8 cellular contexts compared by ENCODE assay signal in the genomic region with DNA sequence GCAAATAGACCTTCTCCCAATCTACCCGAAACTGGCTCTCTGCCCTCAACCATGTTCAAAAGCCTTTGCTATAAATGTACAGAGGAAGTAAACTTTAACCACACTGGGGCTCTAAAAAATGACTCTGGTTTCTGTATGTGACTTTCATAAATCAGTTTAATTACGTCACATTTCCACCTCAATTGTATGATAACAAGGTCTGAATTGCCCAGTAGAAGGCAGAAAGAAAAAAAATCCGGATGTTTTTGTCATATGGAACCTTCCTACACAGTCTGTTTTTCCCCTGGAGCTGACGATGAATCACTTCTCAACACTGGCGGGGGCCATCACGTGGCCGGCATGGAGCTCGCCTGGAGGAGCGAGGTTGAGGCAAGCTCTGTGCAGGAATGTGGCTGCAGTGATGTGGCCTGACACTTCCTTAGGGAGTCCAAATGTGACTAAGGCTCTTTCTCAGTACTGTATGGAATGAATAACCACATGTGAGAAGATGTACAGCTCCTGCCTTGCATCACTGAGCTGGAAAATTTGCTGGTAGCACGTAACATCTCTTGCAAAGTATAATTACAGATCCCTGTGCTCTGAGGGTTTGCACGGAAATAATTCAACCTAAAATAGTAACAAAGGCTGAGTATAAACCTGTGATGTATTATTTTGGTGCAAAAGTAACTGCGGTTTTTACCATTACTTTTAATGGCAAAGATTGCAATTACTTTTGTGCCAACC. TPM values are rescaled to one million over a fixed set of nuclear protein-coding genes. Genes with fewer than 3 reads are reported as not detected.
DNase-seq lines count a peak whose midpoint lies in the region; ATAC-seq and TF ChIP-seq lines count a peak whose summit lies in the region.

No MANE protein-coding gene starts in this region.

- peak overlapping the region; percentile 88 for H3K4me2 ChIP-seq in DOHH2 (ENCODE audit: low read length)
- no peak overlapping the region for H3K4me2 ChIP-seq in GM23338
- H3K4me2 ChIP-seq in Loucy (ENCODE audit: low read depth, low read length, poor library complexity, severe bottlenecking) = peak overlapping the region; percentile 77

- H4K20me1 ChIP-seq in DOHH2 (ENCODE audit: control insufficient read depth, insufficient read depth, low read depth, low read length) (peaks cover 4% of the 10 kb centered on the region), GM23338 (replicated peaks; ENCODE audit: insufficient read depth) (no peaks in the 10 kb centered on the region), Loucy (ENCODE audit: insufficient read depth, low read length, poor library complexity, severe bottlenecking) (no peaks in the 10 kb centered on the region)

- no peaks in the 10 kb centered on the region; the same call in 2 of the 3 replicates for H3K36me3 Mint-ChIP-seq in GM23338 (ENCODE audit: low read depth)

- WGBS in lower leg skin, 2 donors = 3 to 5% methylated on average over 12 of the region's 12 CpGs

- H3K9me2 ChIP-seq in DOHH2 (replicated peaks; ENCODE audit: control insufficient read depth, low read length) (no peaks in the 10 kb centered on the region), GM23338 (ENCODE audit: insufficient read depth) (peaks cover 6% of the 10 kb centered on the region; the same call in 1 of the 2 replicates), Loucy (replicated peaks; ENCODE audit: low read depth, low read length) (no peaks in the 10 kb centered on the region)

- TF ChIP-seq CTCF in DOHH2 (IDR thresholded peaks at IDR 0.05; ENCODE audit: low read depth, low read length, poor library complexity, severe bottlenecking) (no peak), GM23338 (conservative IDR thresholded peaks at IDR 0.05; ENCODE audit: low read depth in 2 of 2) (no peak), Loucy (conservative IDR thresholded peaks at IDR 0.05; ENCODE audit: low read length) (no peak), choroid plexus epithelial cell (conservative IDR thresholded peaks at IDR 0.05; ENCODE audit: low read depth, low read length) (no peak), lower leg skin (IDR thresholded peaks at IDR 0.05) (no peak)

- peaks cover 54% of the 10 kb centered on the region for H3K4me1 Mint-ChIP-seq in GM23338

- peaks cover 95% of the 10 kb centered on the region for H3K4me1 ChIP-seq in DOHH2 (ENCODE audit: control insufficient read depth, low read length)
- peaks cover 18% of the 10 kb centered on the region for H3K4me1 ChIP-seq in GM23338 (ENCODE audit: insufficient read depth)
- peaks cover 25% of the 10 kb centered on the region for H3K4me1 ChIP-seq in Loucy (ENCODE audit: insufficient read depth, low read length, poor library complexity, severe bottlenecking)

- no peaks in the 10 kb centered on the region for H3K36me3 ChIP-seq in DOHH2 (ENCODE audit: control insufficient read depth, low read length)
- no peaks in the 10 kb centered on the region for H3K36me3 ChIP-seq in GM23338 (ENCODE audit: insufficient read depth)
- no peaks in the 10 kb centered on the region for H3K36me3 ChIP-seq in Loucy (ENCODE audit: insufficient read depth, low read length)

- no peak for DNase-seq in GM23338 (ENCODE audit: low spot score)
- peak; percentile 83 to 89 for DNase-seq in activated CD4-positive, alpha-beta T cell treated with anti-CD3 and anti-CD28 coated beads for 4 hours
- DNase-seq in choroid plexus epithelial cell (ENCODE audit: low read depth) = peak; percentile 100
- peak; percentile 94 to 97 for DNase-seq in lower leg skin (ENCODE audit: low spot score in 2 of 2)
- peak; percentile 72 to 87 for DNase-seq in stimulated activated CD4-positive, alpha-beta T cell treated with anti-CD3 and anti-CD28 coated beads, Interleukin-4, amount 100 ng/mL, for 4 hours
- DNase-seq in NCI-H748 (lab: John Stamatoyannopoulos, UW; ENCODE audit: unreplicated experiment) = no peak

- peaks cover 45% of the 10 kb centered on the region for H3K27me3 ChIP-seq in DOHH2 (ENCODE audit: control insufficient read depth, low read length)
- H3K27me3 ChIP-seq in GM23338 (ENCODE audit: insufficient read depth) = no peaks in the 10 kb centered on the region
- peaks cover 18% of the 10 kb centered on the region for H3K27me3 ChIP-seq in Loucy (ENCODE audit: insufficient read depth, low read length, poor library complexity, severe bottlenecking)

- H3K9me3 Mint-ChIP-seq in GM23338 = no peaks in the 10 kb centered on the region

- H3K27ac Mint-ChIP-seq in GM23338 = peak overlapping the region; percentile 95; the same call in 1 of the 2 replicates

- intact Hi-C loops in lower leg skin (cut with DNase I; ENCODE audit: low total_unique reads) = no loop called here

- peaks cover 8% of the 10 kb centered on the region for H3K27me3 Mint-ChIP-seq in GM23338 (ENCODE audit: insufficient read depth, low read depth, poor library complexity)

- H3K4me3 Mint-ChIP-seq in GM23338 = no peak overlapping the region

- ATAC-seq in GM23338 = peak; percentile 12; the same call in 2 of the 3 replicates

- peak overlapping the region; percentile 72 for H3K4me3 ChIP-seq in DOHH2 (ENCODE audit: low read length)
- H3K4me3 ChIP-seq in GM23338 = no peak overlapping the region
- H3K4me3 ChIP-seq in Loucy (ENCODE audit: low read length, poor library complexity, severe bottlenecking) = peak overlapping the region; percentile 55
- no peak overlapping the region for H3K4me3 ChIP-seq in choroid plexus epithelial cell (ENCODE audit: low read depth, low read length)
- H3K4me3 ChIP-seq in lower leg skin (ENCODE audit: low read depth, poor library complexity, severe bottlenecking) = no peak overlapping the region

- H3F3A ChIP-seq in DOHH2 (ENCODE audit: control insufficient read depth, insufficient read depth) = peaks cover 24% of the 10 kb centered on the region
- no peaks in the 10 kb centered on the region for H3F3A ChIP-seq in GM23338 (replicated peaks; ENCODE audit: low read depth)
- no peaks in the 10 kb centered on the region for H3F3A ChIP-seq in Loucy (ENCODE audit: low read depth)

- no peak for TF ChIP-seq POLR2A in lower leg skin (IDR thresholded peaks at IDR 0.05)

- no peak overlapping the region for H3K9ac ChIP-seq in Loucy (ENCODE audit: low read depth, low read length, poor library complexity, severe bottlenecking)

- H3K9me3 ChIP-seq in DOHH2 (ENCODE audit: control insufficient read depth, insufficient read depth, low read length) (no peaks in the 10 kb centered on the region), Loucy (ENCODE audit: insufficient read depth, low read depth, low read length) (no peaks in the 10 kb centered on the region)

- H2AFZ ChIP-seq in GM23338 (peak overlapping the region; percentile 35; the same call in 1 of the 2 replicates), Loucy (ENCODE audit: low read length) (peak overlapping the region; percentile 24)

- H3K79me2 ChIP-seq in DOHH2 (ENCODE audit: control insufficient read depth, low read length) = no peaks in the 10 kb centered on the region
- no peaks in the 10 kb centered on the region for H3K79me2 ChIP-seq in GM23338 (replicated peaks; ENCODE audit: insufficient read depth)
- no peaks in the 10 kb centered on the region for H3K79me2 ChIP-seq in Loucy (ENCODE audit: insufficient read depth, low read length)

- H3K27ac ChIP-seq in DOHH2 (ENCODE audit: low read depth, low read length) = peak overlapping the region; percentile 92
- no peak overlapping the region for H3K27ac ChIP-seq in GM23338 (ENCODE audit: low read depth)

TF ChIP-seq in GM23338, 12 proteins besides CTCF, POLR2A, EP300 and RAD21 (continues in another document):
- TF ChIP-seq NANOG (IDR thresholded peaks at IDR 0.05; ENCODE audit: borderline replicate concordance) = no peak

RNA-seq across cellular contexts. Expression of gene SNX9, which starts 58.5 kb away (rescaled TPM):
- total RNA-seq in GM23338 (2014; rRNA removed; shearing (Covaris generic)) = 21.2 and 23.3 TPM in 2 replicates
- 18.1 and 18.4 TPM in 2 replicates for polyA plus RNA-seq in GM23338 (2016; fragmentation: Nextera tagmentation; extraction: Ambion mirVana)
- 10 to 100 TPM; 37.4 to 59.5 (median 46.7) TPM for total RNA-seq in lower leg skin

Comparison
In these comparisons a context has a peak if more than half of its experiments do, and no peak if none do; other contexts are left out.
1. H3K4me3 ChIP-seq: peak in DOHH2 (single experiment) and Loucy (single experiment); none in GM23338 (single experiment), choroid plexus epithelial cell (single experiment) and lower leg skin (single experiment).
2. DNase-seq: peak in activated CD4-positive, alpha-beta T cell treated with anti-CD3 and anti-CD28 coated beads for 4 hours (2 of 2), choroid plexus epithelial cell (single experiment), lower leg skin (2 of 2) and stimulated activated CD4-positive, alpha-beta T cell treated with anti-CD3 and anti-CD28 coated beads, Interleukin-4, amount 100 ng/mL, for 4 hours (2 of 2); none in GM23338 (single experiment) and NCI-H748 (single experiment).